ENCODE assay signal across 25 cellular contexts in genomic region chr21:26191609-26192008, GRCh38.
"Had no signal": no experiment of that assay in that cellular context is flagged by ENCODE, and none has a peak within 500 bp of the region (broad histone marks: within the 10 kb centered on the region; RNA-seq: fewer than 3 reads in every experiment).

No MANE protein-coding gene starts in this region.

- H3K4me3 ChIP-seq: colonic mucosa, coronary artery, dorsolateral prefrontal cortex, esophagus muscularis mucosa, esophagus squamous epithelium, gastrocnemius medialis, gastroesophageal sphincter, heart left ventricle, heart right ventricle, hepatocyte had no signal

- H3K4me1 ChIP-seq: colonic mucosa, esophagus muscularis mucosa, esophagus squamous epithelium, foreskin keratinocyte, gastrocnemius medialis, gastroesophageal sphincter, heart left ventricle, heart right ventricle had no signal

- H3K9me3 ChIP-seq: colonic mucosa, esophagus muscularis mucosa, esophagus squamous epithelium, gastrocnemius medialis, gastroesophageal sphincter, heart left ventricle, heart right ventricle had no signal

- H3K27ac Mint-ChIP-seq: dendritic cell treated with granulocyte-macrophage colony-stimulating factor and Interleukin-4, amounts not matched to agents 40 ng/mL and 50 ng/mL, for 4 days; effector memory CD8-positive, alpha-beta T cell; endodermal cell had no signal

- H3K4me1 Mint-ChIP-seq: endodermal cell had no signal

- H3K27me3 Mint-ChIP-seq: dendritic cell treated with granulocyte-macrophage colony-stimulating factor and Interleukin-4, amounts not matched to agents 40 ng/mL and 50 ng/mL, for 4 days; effector memory CD8-positive, alpha-beta T cell had no signal

- H3K36me3 ChIP-seq: colonic mucosa, esophagus muscularis mucosa, esophagus squamous epithelium, gastrocnemius medialis, gastroesophageal sphincter, heart left ventricle, heart right ventricle had no signal

- ATAC-seq: effector memory CD8-positive, alpha-beta T cell; esophagus mucosa; foreskin keratinocyte; gastrocnemius medialis; gastroesophageal sphincter; heart left ventricle; heart right ventricle had no signal

- H3K9me3 Mint-ChIP-seq: dendritic cell treated with granulocyte-macrophage colony-stimulating factor and Interleukin-4, amounts not matched to agents 40 ng/mL and 50 ng/mL, for 4 days had no signal

- DNase-seq: colonic mucosa; cortex of kidney; dermis blood vessel endothelial cell; dorsolateral prefrontal cortex; effector CD4-positive, alpha-beta T cell; effector CD8-positive, alpha-beta T cell; effector memory CD4-positive, alpha-beta T cell; effector memory CD8-positive, alpha-beta T cell; endodermal cell; erythroblast; esophagus squamous epithelium; foreskin fibroblast; foreskin keratinocyte; foreskin melanocyte; gastrocnemius medialis; head of caudate nucleus; heart left ventricle; heart right ventricle had no signal

- H3K27ac ChIP-seq: colonic mucosa, coronary artery, dorsolateral prefrontal cortex, epithelial cell of prostate, esophagus muscularis mucosa, esophagus squamous epithelium, foreskin keratinocyte, gastrocnemius medialis, gastroesophageal sphincter, heart left ventricle, heart right ventricle, hepatocyte had no signal

- H3K4me3 Mint-ChIP-seq: dendritic cell treated with granulocyte-macrophage colony-stimulating factor and Interleukin-4, amounts not matched to agents 40 ng/mL and 50 ng/mL, for 4 days; effector memory CD8-positive, alpha-beta T cell; endodermal cell had no signal
